In the genomic region with DNA sequence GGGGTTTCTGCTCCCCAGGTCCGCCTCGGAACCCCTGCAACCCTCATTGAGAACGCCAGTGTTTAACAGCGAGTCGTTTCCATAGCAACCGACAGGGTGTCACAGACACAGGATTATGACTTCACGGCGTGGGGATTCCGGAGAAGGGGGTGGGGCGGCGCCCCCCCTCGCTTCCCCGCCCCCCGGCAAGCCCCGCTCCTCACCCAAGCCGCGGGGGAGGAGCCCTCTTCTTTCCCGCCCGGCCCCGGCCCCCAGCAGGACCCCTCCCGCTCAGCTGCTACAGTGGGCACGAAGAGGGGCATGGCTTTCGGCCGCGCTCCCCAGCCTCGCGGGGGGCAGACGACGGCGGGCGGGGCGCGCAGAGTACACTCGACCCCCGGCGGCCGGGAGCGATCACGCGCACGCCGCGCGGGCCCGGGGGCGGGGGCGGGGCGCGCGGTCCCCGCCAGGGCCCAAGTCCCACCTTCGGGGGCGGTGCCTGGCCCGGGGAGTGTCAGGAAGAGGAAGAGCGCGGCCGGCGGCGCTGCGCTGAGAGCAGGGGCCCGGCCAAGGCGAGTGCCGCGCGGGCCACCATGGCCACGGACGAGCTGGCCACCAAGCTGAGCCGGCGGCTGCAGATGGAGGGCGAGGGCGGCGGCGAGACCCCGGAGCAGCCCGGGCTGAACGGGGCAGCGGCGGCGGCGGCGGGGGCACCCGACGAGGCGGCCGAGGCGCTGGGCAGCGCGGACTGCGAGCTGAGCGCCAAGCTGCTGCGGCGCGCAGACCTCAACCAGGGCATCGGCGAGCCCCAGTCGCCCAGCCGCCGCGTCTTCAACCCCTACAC, we compare ENCODE assay signal across 1 cellular context.
TF ChIP-seq lines count a peak whose summit lies in the region.

A gene with protein sequence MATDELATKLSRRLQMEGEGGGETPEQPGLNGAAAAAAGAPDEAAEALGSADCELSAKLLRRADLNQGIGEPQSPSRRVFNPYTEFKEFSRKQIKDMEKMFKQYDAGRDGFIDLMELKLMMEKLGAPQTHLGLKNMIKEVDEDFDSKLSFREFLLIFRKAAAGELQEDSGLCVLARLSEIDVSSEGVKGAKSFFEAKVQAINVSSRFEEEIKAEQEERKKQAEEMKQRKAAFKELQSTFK (plus strand): TSS at position 489 of the 823 bp plus-strand sequence. CDS start 84 bp downstream, at position 573.

TF ChIP-seq in HEK293, 187 proteins besides CTCF, POLR2A, EP300 and RAD21 (continued from another document and continues in another):
- TF ChIP-seq, protein P1, sequence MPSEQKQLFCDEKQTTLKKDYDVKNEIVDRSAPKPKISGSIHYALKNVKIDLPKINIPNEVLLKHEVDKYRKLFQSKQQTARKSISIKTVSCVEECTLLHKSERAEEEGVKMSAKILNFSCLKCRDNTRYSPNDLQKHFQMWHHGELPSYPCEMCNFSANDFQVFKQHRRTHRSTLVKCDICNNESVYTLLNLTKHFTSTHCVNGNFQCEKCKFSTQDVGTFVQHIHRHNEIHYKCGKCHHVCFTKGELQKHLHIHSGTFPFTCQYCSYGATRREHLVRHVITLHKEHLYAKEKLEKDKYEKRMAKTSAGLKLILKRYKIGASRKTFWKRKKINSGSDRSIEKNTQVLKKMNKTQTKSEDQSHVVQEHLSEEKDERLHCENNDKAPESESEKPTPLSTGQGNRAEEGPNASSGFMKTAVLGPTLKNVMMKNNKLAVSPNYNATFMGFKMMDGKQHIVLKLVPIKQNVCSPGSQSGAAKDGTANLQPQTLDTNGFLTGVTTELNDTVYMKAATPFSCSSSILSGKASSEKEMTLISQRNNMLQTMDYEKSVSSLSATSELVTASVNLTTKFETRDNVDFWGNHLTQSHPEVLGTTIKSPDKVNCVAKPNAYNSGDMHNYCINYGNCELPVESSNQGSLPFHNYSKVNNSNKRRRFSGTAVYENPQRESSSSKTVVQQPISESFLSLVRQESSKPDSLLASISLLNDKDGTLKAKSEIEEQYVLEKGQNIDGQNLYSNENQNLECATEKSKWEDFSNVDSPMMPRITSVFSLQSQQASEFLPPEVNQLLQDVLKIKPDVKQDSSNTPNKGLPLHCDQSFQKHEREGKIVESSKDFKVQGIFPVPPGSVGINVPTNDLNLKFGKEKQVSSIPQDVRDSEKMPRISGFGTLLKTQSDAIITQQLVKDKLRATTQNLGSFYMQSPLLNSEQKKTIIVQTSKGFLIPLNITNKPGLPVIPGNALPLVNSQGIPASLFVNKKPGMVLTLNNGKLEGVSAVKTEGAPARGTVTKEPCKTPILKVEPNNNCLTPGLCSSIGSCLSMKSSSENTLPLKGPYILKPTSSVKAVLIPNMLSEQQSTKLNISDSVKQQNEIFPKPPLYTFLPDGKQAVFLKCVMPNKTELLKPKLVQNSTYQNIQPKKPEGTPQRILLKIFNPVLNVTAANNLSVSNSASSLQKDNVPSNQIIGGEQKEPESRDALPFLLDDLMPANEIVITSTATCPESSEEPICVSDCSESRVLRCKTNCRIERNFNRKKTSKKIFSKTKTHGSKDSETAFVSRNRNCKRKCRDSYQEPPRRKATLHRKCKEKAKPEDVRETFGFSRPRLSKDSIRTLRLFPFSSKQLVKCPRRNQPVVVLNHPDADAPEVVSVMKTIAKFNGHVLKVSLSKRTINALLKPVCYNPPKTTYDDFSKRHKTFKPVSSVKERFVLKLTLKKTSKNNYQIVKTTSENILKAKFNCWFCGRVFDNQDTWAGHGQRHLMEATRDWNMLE (tag by site-specific recombination; conservative IDR thresholded peaks at IDR 0.05; ENCODE audit: low read depth): no peak
- TF ChIP-seq, protein P2, sequence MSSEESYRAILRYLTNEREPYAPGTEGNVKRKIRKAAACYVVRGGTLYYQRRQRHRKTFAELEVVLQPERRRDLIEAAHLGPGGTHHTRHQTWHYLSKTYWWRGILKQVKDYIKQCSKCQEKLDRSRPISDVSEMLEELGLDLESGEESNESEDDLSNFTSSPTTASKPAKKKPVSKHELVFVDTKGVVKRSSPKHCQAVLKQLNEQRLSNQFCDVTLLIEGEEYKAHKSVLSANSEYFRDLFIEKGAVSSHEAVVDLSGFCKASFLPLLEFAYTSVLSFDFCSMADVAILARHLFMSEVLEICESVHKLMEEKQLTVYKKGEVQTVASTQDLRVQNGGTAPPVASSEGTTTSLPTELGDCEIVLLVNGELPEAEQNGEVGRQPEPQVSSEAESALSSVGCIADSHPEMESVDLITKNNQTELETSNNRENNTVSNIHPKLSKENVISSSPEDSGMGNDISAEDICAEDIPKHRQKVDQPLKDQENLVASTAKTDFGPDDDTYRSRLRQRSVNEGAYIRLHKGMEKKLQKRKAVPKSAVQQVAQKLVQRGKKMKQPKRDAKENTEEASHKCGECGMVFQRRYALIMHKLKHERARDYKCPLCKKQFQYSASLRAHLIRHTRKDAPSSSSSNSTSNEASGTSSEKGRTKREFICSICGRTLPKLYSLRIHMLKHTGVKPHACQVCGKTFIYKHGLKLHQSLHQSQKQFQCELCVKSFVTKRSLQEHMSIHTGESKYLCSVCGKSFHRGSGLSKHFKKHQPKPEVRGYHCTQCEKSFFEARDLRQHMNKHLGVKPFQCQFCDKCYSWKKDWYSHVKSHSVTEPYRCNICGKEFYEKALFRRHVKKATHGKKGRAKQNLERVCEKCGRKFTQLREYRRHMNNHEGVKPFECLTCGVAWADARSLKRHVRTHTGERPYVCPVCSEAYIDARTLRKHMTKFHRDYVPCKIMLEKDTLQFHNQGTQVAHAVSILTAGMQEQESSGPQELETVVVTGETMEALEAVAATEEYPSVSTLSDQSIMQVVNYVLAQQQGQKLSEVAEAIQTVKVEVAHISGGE (tag by site-specific recombination; conservative IDR thresholded peaks at IDR 0.05; ENCODE audit: low read depth): no peak
- TF ChIP-seq MYNN (tag by site-specific recombination; IDR thresholded peaks at IDR 0.05; ENCODE audit: borderline replicate concordance) (no peak), ZNF426 (tag by site-specific recombination; IDR thresholded peaks at IDR 0.05) (no peak), ZNF792 (tag by site-specific recombination; IDR thresholded peaks at IDR 0.05) (no peak), KLF10 (tag by site-specific recombination; IDR thresholded peaks at IDR 0.05) (peak; percentile 77), ZNF660 (tag by site-specific recombination; IDR thresholded peaks at IDR 0.05) (peak; percentile 59; the same call in 1 of the 2 replicates), ZBTB7A (tag by site-specific recombination; IDR thresholded peaks at IDR 0.05; ENCODE audit: low read depth) (peak; percentile 5; the same call in 1 of the 2 replicates), ZNF621 (tag by site-specific recombination; IDR thresholded peaks at IDR 0.05) (no peak), GLIS2 (tag by site-specific recombination; IDR thresholded peaks at IDR 0.05) (peak; percentile 98), ZIC2 (tag by site-specific recombination; IDR thresholded peaks at IDR 0.05) (peak; percentile 60), ZNF747 (tag by site-specific recombination; IDR thresholded peaks at IDR 0.05) (no peak), ZSCAN23 (tag by site-specific recombination; IDR thresholded peaks at IDR 0.05) (no peak), SALL2 (tag by site-specific recombination; IDR thresholded peaks at IDR 0.05; ENCODE audit: borderline replicate concordance) (no peak), ZNF146 (tag by site-specific recombination; IDR thresholded peaks at IDR 0.05) (no peak), ZNF335 (tag by site-specific recombination; conservative IDR thresholded peaks at IDR 0.05) (peak; percentile 42), ZNF266 (tag by site-specific recombination; IDR thresholded peaks at IDR 0.05; ENCODE audit: low read depth) (no peak), OSR2 (tag by site-specific recombination; IDR thresholded peaks at IDR 0.05) (no peak), ZNF549 (tag by site-specific recombination; IDR thresholded peaks at IDR 0.05) (no peak), PRDM1 (tag by site-specific recombination; IDR thresholded peaks at IDR 0.05) (no peak), ZNF416 (tag by site-specific recombination; IDR thresholded peaks at IDR 0.05) (no peak), ZNF23 (tag by site-specific recombination; IDR thresholded peaks at IDR 0.05; ENCODE audit: borderline replicate concordance) (no peak), KLF9 (tag by site-specific recombination; IDR thresholded peaks at IDR 0.05; ENCODE audit: low read depth) (peak; percentile 90), GLIS1 (tag by site-specific recombination; IDR thresholded peaks at IDR 0.05) (peak; percentile 98), ZFP41 (tag by site-specific recombination; IDR thresholded peaks at IDR 0.05; ENCODE audit: borderline replicate concordance) (no peak), ZNF10 (tag by site-specific recombination; IDR thresholded peaks at IDR 0.05) (no peak), ZNF112 (tag by site-specific recombination; IDR thresholded peaks at IDR 0.05) (no peak), ZBTB21 (tag by site-specific recombination; IDR thresholded peaks at IDR 0.05) (peak; percentile 86), ZBTB20 (tag by site-specific recombination; IDR thresholded peaks at IDR 0.05) (peak; percentile 13; the same call in 1 of the 2 replicates), ZNF366 (tag by site-specific recombination; conservative IDR thresholded peaks at IDR 0.05) (no peak)
- TF ChIP-seq, protein P3, sequence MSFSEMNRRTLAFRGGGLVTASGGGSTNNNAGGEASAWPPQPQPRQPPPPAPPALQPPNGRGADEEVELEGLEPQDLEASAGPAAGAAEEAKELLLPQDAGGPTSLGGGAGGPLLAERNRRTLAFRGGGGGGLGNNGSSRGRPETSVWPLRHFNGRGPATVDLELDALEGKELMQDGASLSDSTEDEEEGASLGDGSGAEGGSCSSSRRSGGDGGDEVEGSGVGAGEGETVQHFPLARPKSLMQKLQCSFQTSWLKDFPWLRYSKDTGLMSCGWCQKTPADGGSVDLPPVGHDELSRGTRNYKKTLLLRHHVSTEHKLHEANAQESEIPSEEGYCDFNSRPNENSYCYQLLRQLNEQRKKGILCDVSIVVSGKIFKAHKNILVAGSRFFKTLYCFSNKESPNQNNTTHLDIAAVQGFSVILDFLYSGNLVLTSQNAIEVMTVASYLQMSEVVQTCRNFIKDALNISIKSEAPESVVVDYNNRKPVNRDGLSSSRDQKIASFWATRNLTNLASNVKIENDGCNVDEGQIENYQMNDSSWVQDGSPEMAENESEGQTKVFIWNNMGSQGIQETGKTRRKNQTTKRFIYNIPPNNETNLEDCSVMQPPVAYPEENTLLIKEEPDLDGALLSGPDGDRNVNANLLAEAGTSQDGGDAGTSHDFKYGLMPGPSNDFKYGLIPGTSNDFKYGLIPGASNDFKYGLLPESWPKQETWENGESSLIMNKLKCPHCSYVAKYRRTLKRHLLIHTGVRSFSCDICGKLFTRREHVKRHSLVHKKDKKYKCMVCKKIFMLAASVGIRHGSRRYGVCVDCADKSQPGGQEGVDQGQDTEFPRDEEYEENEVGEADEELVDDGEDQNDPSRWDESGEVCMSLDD (tag by site-specific recombination; IDR thresholded peaks at IDR 0.05): peak; percentile 88
- TF ChIP-seq, protein P4, sequence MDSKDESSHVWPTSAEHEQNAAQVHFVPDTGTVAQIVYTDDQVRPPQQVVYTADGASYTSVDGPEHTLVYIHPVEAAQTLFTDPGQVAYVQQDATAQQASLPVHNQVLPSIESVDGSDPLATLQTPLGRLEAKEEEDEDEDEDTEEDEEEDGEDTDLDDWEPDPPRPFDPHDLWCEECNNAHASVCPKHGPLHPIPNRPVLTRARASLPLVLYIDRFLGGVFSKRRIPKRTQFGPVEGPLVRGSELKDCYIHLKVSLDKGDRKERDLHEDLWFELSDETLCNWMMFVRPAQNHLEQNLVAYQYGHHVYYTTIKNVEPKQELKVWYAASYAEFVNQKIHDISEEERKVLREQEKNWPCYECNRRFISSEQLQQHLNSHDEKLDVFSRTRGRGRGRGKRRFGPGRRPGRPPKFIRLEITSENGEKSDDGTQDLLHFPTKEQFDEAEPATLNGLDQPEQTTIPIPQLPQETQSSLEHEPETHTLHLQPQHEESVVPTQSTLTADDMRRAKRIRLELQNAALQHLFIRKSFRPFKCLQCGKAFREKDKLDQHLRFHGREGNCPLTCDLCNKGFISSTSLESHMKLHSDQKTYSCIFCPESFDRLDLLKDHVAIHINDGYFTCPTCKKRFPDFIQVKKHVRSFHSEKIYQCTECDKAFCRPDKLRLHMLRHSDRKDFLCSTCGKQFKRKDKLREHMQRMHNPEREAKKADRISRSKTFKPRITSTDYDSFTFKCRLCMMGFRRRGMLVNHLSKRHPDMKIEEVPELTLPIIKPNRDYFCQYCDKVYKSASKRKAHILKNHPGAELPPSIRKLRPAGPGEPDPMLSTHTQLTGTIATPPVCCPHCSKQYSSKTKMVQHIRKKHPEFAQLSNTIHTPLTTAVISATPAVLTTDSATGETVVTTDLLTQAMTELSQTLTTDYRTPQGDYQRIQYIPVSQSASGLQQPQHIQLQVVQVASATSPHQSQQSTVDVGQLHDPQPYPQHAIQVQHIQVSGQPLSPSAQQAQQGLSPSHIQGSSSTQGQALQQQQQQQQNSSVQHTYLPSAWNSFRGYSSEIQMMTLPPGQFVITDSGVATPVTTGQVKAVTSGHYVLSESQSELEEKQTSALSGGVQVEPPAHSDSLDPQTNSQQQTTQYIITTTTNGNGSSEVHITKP (tag by site-specific recombination; IDR thresholded peaks at IDR 0.05): peak; percentile 76
- TF ChIP-seq, protein P5, sequence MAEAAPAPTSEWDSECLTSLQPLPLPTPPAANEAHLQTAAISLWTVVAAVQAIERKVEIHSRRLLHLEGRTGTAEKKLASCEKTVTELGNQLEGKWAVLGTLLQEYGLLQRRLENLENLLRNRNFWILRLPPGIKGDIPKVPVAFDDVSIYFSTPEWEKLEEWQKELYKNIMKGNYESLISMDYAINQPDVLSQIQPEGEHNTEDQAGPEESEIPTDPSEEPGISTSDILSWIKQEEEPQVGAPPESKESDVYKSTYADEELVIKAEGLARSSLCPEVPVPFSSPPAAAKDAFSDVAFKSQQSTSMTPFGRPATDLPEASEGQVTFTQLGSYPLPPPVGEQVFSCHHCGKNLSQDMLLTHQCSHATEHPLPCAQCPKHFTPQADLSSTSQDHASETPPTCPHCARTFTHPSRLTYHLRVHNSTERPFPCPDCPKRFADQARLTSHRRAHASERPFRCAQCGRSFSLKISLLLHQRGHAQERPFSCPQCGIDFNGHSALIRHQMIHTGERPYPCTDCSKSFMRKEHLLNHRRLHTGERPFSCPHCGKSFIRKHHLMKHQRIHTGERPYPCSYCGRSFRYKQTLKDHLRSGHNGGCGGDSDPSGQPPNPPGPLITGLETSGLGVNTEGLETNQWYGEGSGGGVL (tag by site-specific recombination; IDR thresholded peaks at IDR 0.05): peak; percentile 25; the same call in 1 of the 2 replicates
- TF ChIP-seq, protein P6, sequence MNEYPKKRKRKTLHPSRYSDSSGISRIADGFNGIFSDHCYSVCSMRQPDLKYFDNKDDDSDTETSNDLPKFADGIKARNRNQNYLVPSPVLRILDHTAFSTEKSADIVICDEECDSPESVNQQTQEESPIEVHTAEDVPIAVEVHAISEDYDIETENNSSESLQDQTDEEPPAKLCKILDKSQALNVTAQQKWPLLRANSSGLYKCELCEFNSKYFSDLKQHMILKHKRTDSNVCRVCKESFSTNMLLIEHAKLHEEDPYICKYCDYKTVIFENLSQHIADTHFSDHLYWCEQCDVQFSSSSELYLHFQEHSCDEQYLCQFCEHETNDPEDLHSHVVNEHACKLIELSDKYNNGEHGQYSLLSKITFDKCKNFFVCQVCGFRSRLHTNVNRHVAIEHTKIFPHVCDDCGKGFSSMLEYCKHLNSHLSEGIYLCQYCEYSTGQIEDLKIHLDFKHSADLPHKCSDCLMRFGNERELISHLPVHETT (tag by site-specific recombination; IDR thresholded peaks at IDR 0.05): no peak
